1 cellular context compared by ENCODE assay signal in genomic region chr7:18064242-18064838, GRCh38.
TF ChIP-seq lines count a peak whose summit lies in the region.

No MANE protein-coding gene starts in this region.

TF ChIP-seq in K562, 482 proteins besides CTCF, POLR2A, EP300 and RAD21 (continued from another document):
- TF ChIP-seq XRCC4 (IDR thresholded peaks at IDR 0.05; ENCODE audit: extremely low read depth, insufficient read depth, insufficient read length) (no peak), HSF4 (CRISPR knock-in tag; IDR thresholded peaks at IDR 0.05; ENCODE audit: borderline replicate concordance) (no peak), RFX7 (CRISPR knock-in tag; IDR thresholded peaks at IDR 0.05) (no peak), ATF3 (IDR thresholded peaks at IDR 0.05) (peak; percentile 36; the same call in 1 of the 2 replicates), ATF3 (CRISPR knock-in tag; conservative IDR thresholded peaks at IDR 0.05) (no peak), NR2C2 (CRISPR knock-in tag; IDR thresholded peaks at IDR 0.05) (no peak), NR2C2 (tag; IDR thresholded peaks at IDR 0.05) (no peak), PRPF4 (IDR thresholded peaks at IDR 0.05; ENCODE audit: insufficient read depth, low read depth, low read length, poor library complexity, severe bottlenecking) (no peak), SRF (CRISPR knock-in tag; IDR thresholded peaks at IDR 0.05) (no peak), ZBTB11 (CRISPR knock-in tag; IDR thresholded peaks at IDR 0.05) (no peak), RB1 (IDR thresholded peaks at IDR 0.05; ENCODE audit: low read depth) (peak; percentile 24; the same call in 1 of the 2 replicates), E2F6 (IDR thresholded peaks at IDR 0.05; ENCODE audit: borderline replicate concordance in 1 of 2, extremely low read depth in 1 of 2, insufficient read depth in 1 of 2, insufficient read length in 1 of 2, low read depth in 1 of 2, low read length in 1 of 2, poor library complexity in 1 of 2, severe bottlenecking in 1 of 2) (no peak), ARID2 (IDR thresholded peaks at IDR 0.05) (0 out of 2 replicates have a peak, but pooled peaks have one; percentile 22), CBFB (CRISPR knock-in tag; IDR thresholded peaks at IDR 0.05) (no peak), NR1H2 (CRISPR knock-in tag; IDR thresholded peaks at IDR 0.05) (no peak), SRSF3 (IDR thresholded peaks at IDR 0.05; ENCODE audit: insufficient read depth, low read length) (no peak), TEAD2 (tag; IDR thresholded peaks at IDR 0.05) (no peak), SMC3 (conservative IDR thresholded peaks at IDR 0.05; ENCODE audit: insufficient read depth, low read depth, low read length) (peak; percentile 76), SIN3B (IDR thresholded peaks at IDR 0.05; ENCODE audit: low read depth) (no peak), MTA1 (IDR thresholded peaks at IDR 0.05; ENCODE audit: borderline replicate concordance) (no peak)
